Comparison of ENCODE assay signal across 16 cellular contexts in the genomic region with DNA sequence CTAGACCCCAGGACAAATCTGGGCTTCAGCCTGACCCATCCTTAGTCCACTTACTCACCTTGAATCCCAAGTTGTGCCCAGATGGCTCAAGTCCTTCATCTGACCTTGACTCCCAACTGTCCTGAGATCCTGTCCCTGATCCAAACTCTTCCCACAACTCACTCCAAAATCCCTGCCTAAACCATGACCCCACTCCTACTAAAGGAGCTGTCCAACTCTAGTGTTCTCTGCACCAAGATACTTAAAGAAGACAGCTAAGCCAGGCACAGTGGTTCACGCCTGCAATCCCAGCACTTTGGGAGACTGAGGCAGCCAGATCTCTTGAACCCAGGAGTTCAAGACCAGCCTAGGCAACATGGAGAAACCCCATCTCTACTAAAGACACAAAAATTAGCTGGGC. TPM values are rescaled to one million over a fixed set of nuclear protein-coding genes. Genes with fewer than 3 reads are reported as not detected.
DNase-seq lines count a peak whose midpoint lies in the region; ATAC-seq, FAIRE-seq and TF ChIP-seq lines count a peak whose summit lies in the region.
"Had no signal": no experiment of that assay in that cellular context is flagged by ENCODE, and none has a peak within 500 bp of the region (broad histone marks: within the 10 kb centered on the region; RNA-seq: fewer than 3 reads in every experiment).

No MANE protein-coding gene starts in this region.

- H3K36me3 Mint-ChIP-seq in activated T-cell treated with anti-CD3 and anti-CD28 coated beads, Interleukin-2, amount 50 U/mL, for 4 hours (ENCODE audit: insufficient read depth) = peaks cover 15% of the 10 kb centered on the region
- H3K36me3 Mint-ChIP-seq in HFFc6 (ENCODE audit: low read depth) = peaks cover 8% of the 10 kb centered on the region
- peaks cover 76% of the 10 kb centered on the region for H3K36me3 Mint-ChIP-seq in activated T-helper 17 cell treated with anti-CD3 and anti-CD28 coated beads, Interleukin-2, amount 50 U/mL, for 72 hours (ENCODE audit: low read depth)
- H3K36me3 Mint-ChIP-seq in neural progenitor cell = no peaks in the 10 kb centered on the region

- no peak overlapping the region for H2AFZ ChIP-seq in neural progenitor cell (replicated peaks)
- H2AFZ ChIP-seq: hepatocyte had no signal

- H3K27ac Mint-ChIP-seq in HFFc6 (peak overlapping the region; percentile 74), neural progenitor cell (no peak overlapping the region)
- H3K27ac Mint-ChIP-seq in activated T-helper 17 cell treated with anti-CD3 and anti-CD28 coated beads, Interleukin-2, amount 50 U/mL, for 72 hours = peak overlapping the region; percentile 90

- no peak for ATAC-seq in activated T-cell treated with anti-CD3 and anti-CD28 coated beads, Interleukin-2, amount 50 U/mL, for 4 hours
- ATAC-seq in activated T-helper 17 cell treated with anti-CD3 and anti-CD28 coated beads, Interleukin-2, amount 50 U/mL, for 72 hours (replicated peaks) = no peak
- ATAC-seq in HG03039 (IDR thresholded peaks at IDR 0.05; ENCODE audit: unreplicated experiment) = no peak
- ATAC-seq: right lobe of liver had no signal

- FAIRE-seq in HTR-8/SVneo (lab: Jason Lieb, UNC) = no peak
- FAIRE-seq: G401.6, H54 had no signal

- DNase-seq in activated T-cell treated with anti-CD3 and anti-CD28 coated beads, Interleukin-2, amount 50 U/mL, for 4 hours = no peak
- DNase-seq in activated T-cell treated with anti-CD3 and anti-CD28 coated beads for 4 hours (no peak), HFFc6 (no peak), neural progenitor cell (ENCODE audit: low spot score) (no peak), HTR-8/SVneo (ENCODE audit: insufficient read length, low spot score) (no peak), NK-92 (lab: John Stamatoyannopoulos, UW; ENCODE audit: unreplicated experiment) (no peak)
- DNase-seq: effector CD8-positive, alpha-beta T cell; NCI-H2227 treated with DMSO at 0.1 percent for 48 hours; right lobe of liver; testis had no signal

- H3K27me3 Mint-ChIP-seq in activated T-cell treated with anti-CD3 and anti-CD28 coated beads, Interleukin-2, amount 50 U/mL, for 4 hours (ENCODE audit: low read depth) = no peaks in the 10 kb centered on the region
- H3K27me3 Mint-ChIP-seq in HFFc6 (ENCODE audit: insufficient read depth) (no peaks in the 10 kb centered on the region), neural progenitor cell (ENCODE audit: insufficient read depth, low read depth) (peaks cover 18% of the 10 kb centered on the region)
- H3K27me3 Mint-ChIP-seq in activated T-helper 17 cell treated with anti-CD3 and anti-CD28 coated beads, Interleukin-2, amount 50 U/mL, for 72 hours = no peaks in the 10 kb centered on the region

- no peaks in the 10 kb centered on the region for H3K4me1 ChIP-seq in neural progenitor cell
- H3K4me1 ChIP-seq: right lobe of liver, testis had no signal

- H3K79me2 ChIP-seq in neural progenitor cell (ENCODE audit: low read depth) = no peaks in the 10 kb centered on the region
- H3K79me2 ChIP-seq: hepatocyte had no signal

- TF ChIP-seq CTCF in HFFc6 (IDR thresholded peaks at IDR 0.05) = no peak
- no peak for TF ChIP-seq CTCF in neural progenitor cell (IDR thresholded peaks at IDR 0.05)

- no peaks in the 10 kb centered on the region for H3F3A ChIP-seq in neural progenitor cell (ENCODE audit: low read depth)

- H4K20me1 ChIP-seq in neural progenitor cell (ENCODE audit: low read depth) = no peaks in the 10 kb centered on the region

- no peaks in the 10 kb centered on the region for H3K9me3 Mint-ChIP-seq in activated T-cell treated with anti-CD3 and anti-CD28 coated beads, Interleukin-2, amount 50 U/mL, for 4 hours
- H3K9me3 Mint-ChIP-seq in HFFc6 = no peaks in the 10 kb centered on the region
- no peaks in the 10 kb centered on the region for H3K9me3 Mint-ChIP-seq in activated T-helper 17 cell treated with anti-CD3 and anti-CD28 coated beads, Interleukin-2, amount 50 U/mL, for 72 hours
- H3K9me3 Mint-ChIP-seq in neural progenitor cell = peaks cover 12% of the 10 kb centered on the region

- peak overlapping the region; percentile 86 for H3K4me3 Mint-ChIP-seq in activated T-cell treated with anti-CD3 and anti-CD28 coated beads, Interleukin-2, amount 50 U/mL, for 4 hours
- no peak overlapping the region; the same call in 1 of the 2 replicates for H3K4me3 Mint-ChIP-seq in HFFc6
- H3K4me3 Mint-ChIP-seq in activated T-helper 17 cell treated with anti-CD3 and anti-CD28 coated beads, Interleukin-2, amount 50 U/mL, for 72 hours = peak overlapping the region; percentile 83
- peak overlapping the region; percentile 30 for H3K4me3 Mint-ChIP-seq in neural progenitor cell

- H3K4me1 Mint-ChIP-seq in activated T-cell treated with anti-CD3 and anti-CD28 coated beads, Interleukin-2, amount 50 U/mL, for 4 hours (ENCODE audit: low read depth) = peaks cover 79% of the 10 kb centered on the region
- H3K4me1 Mint-ChIP-seq in HFFc6 (ENCODE audit: low read depth) (peaks cover 61% of the 10 kb centered on the region), neural progenitor cell (no peaks in the 10 kb centered on the region)
- H3K4me1 Mint-ChIP-seq in activated T-helper 17 cell treated with anti-CD3 and anti-CD28 coated beads, Interleukin-2, amount 50 U/mL, for 72 hours = peaks cover 41% of the 10 kb centered on the region

- no peak overlapping the region for H3K4me2 ChIP-seq in neural progenitor cell
- H3K4me2 ChIP-seq: hepatocyte had no signal

- no peak overlapping the region for H3K4me3 ChIP-seq in neural progenitor cell
- H3K4me3 ChIP-seq: hepatocyte, right lobe of liver, testis had no signal

- H3K36me3 ChIP-seq in neural progenitor cell = no peaks in the 10 kb centered on the region
- H3K36me3 ChIP-seq: right lobe of liver had no signal

- no peaks in the 10 kb centered on the region for H3K9me3 ChIP-seq in neural progenitor cell (ENCODE audit: low read depth)
- H3K9me3 ChIP-seq: right lobe of liver, testis had no signal

- no peaks in the 10 kb centered on the region for H3K27me3 ChIP-seq in neural progenitor cell
- H3K27me3 ChIP-seq: hepatocyte, right lobe of liver, testis had no signal

- no peak overlapping the region for H3K9ac ChIP-seq in neural progenitor cell

- H3K27ac ChIP-seq in neural progenitor cell = no peak overlapping the region
- H3K27ac ChIP-seq: hepatocyte, right lobe of liver, testis had no signal

RNA-seq across cellular contexts. Expression of a gene that starts 8.5 kb away (rescaled TPM):
- 100 to 1,000 TPM in 1 of 3 donors, 10 to 100 TPM in 2; 83.9 to 123 (median 85.7) TPM for total RNA-seq in activated T-cell treated with anti-CD3 and anti-CD28 coated beads, Interleukin-2, amount 50 U/mL, for 4 hours
- 10 to 100 TPM in 1 of 6 experiments, 1 to 10 TPM in 5; 6.4 to 11.0 (median 7.8) TPM for total RNA-seq in HFFc6 (2021; fragmentation: NEBNext Ultra II Directional; extraction: Animal tissue kit (Norgen Biotek cat#: 25700))
- total RNA-seq in activated T-helper 17 cell treated with anti-CD3 and anti-CD28 coated beads, Interleukin-2, amount 50 U/mL, for 72 hours = 10 to 100 TPM; 33.1 to 95.9 TPM
- total RNA-seq in neural progenitor cell (ENCODE audit: low replicate concordance) = 0.31 and 0.69 TPM in 2 replicates
- total RNA-seq: hepatocyte had no signal

RNA-seq across cellular contexts. Expression of a gene that starts 47.8 kb away (rescaled TPM):
- 10 to 100 TPM; 19.9 to 20.7 (median 20.6) TPM for total RNA-seq in activated T-cell treated with anti-CD3 and anti-CD28 coated beads, Interleukin-2, amount 50 U/mL, for 4 hours
- total RNA-seq in HFFc6 (2021; fragmentation: NEBNext Ultra II Directional; extraction: Animal tissue kit (Norgen Biotek cat#: 25700)) = 10 to 100 TPM; 14.0 to 16.5 (median 15.1) TPM
- total RNA-seq in activated T-helper 17 cell treated with anti-CD3 and anti-CD28 coated beads, Interleukin-2, amount 50 U/mL, for 72 hours = 10 to 100 TPM; 12.1 to 12.5 TPM
- total RNA-seq in neural progenitor cell (ENCODE audit: low replicate concordance) = 13.4 and 35.6 TPM in 2 replicates

RNA-seq across cellular contexts. Expression of a gene that starts 53.8 kb away (rescaled TPM):
- 1 to 10 TPM in 1 of 3 donors, under 1 TPM in 2; 0.49 to 1.1 (median 0.61) TPM for total RNA-seq in activated T-cell treated with anti-CD3 and anti-CD28 coated beads, Interleukin-2, amount 50 U/mL, for 4 hours
- under 1 TPM in 5 of 6 experiments, not detected in 1; 0.07 to 0.19 (median 0.13) TPM for total RNA-seq in HFFc6 (2021; fragmentation: NEBNext Ultra II Directional; extraction: Animal tissue kit (Norgen Biotek cat#: 25700))
- total RNA-seq in activated T-helper 17 cell treated with anti-CD3 and anti-CD28 coated beads, Interleukin-2, amount 50 U/mL, for 72 hours = 1 to 10 TPM in 1 of 2 donors, under 1 TPM in 1; 0.37 to 1.7 TPM
- total RNA-seq in neural progenitor cell (ENCODE audit: low replicate concordance) = 5.8 and 19.4 TPM in 2 replicates
- total RNA-seq: HT1080 had no signal
